Comparison of ENCODE assay signal across 8 cellular contexts in the genomic region with DNA sequence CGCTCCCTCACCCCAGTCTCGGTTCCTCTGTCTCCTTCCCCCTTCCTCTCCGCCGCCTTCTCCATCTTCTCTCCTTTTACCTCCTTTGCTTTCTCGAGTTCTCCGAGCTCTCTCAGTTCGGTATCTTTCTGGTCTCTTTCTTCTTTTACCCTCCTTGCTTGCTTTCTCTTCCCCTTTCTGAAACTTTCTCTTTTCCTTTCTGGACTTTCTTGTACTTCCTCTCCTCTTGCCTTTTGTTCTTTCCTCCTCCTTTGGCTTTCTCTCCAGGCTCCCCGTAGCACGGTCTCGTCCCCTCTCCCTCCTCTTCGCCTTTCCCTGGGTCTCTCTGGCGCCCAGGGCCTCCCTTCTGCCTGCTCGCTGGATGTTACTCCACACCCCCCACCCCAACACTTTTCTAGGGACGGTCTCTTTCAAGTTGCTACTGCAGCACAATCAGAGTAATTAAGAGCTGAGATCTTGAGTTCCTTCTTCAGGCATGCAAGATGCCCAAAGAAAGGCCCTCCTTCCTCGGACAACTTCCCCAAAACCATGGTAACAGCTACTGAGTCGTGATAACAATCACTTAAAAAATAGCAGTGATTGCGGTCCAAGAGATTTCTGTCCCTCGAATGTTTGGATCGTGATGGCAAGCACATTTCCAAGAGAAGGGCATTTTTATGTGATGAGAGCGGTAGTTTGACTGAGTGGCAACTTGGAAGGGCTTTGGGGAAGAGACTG. TPM values are rescaled to one million over a fixed set of nuclear protein-coding genes. Genes with fewer than 3 reads are reported as not detected.
DNase-seq lines count a peak whose midpoint lies in the region; ATAC-seq and TF ChIP-seq lines count a peak whose summit lies in the region.

No MANE protein-coding gene starts in this region.

- H3K27me3 ChIP-seq in HUES64 (ENCODE audit: insufficient read depth, low read length), result peaks cover 76% of the 10 kb centered on the region

- H3K9ac ChIP-seq in HUES64 (ENCODE audit: low read depth, low read length), result peak overlapping the region; percentile 71

- ATAC-seq in natural killer cell (no peak), HG03108 (IDR thresholded peaks at IDR 0.05; ENCODE audit: unreplicated experiment) (no peak)

- peak overlapping the region; percentile 78 for H3K4me3 ChIP-seq in HUES64 (ENCODE audit: low read length)

- H3K4me3 Mint-ChIP-seq in dendritic cell treated with granulocyte-macrophage colony-stimulating factor and Interleukin-4, amounts not matched to agents 40 ng/mL and 50 ng/mL, for 4 days, result peak overlapping the region; percentile 71
- peak overlapping the region; percentile 22 for H3K4me3 Mint-ChIP-seq in natural killer cell

- H3K27ac Mint-ChIP-seq in dendritic cell treated with granulocyte-macrophage colony-stimulating factor and Interleukin-4, amounts not matched to agents 40 ng/mL and 50 ng/mL, for 4 days, result peak overlapping the region; percentile 70
- peak overlapping the region in 1 of 2 donors; percentile 25 for H3K27ac Mint-ChIP-seq in natural killer cell

- peaks cover 85% of the 10 kb centered on the region for H3K27me3 Mint-ChIP-seq in dendritic cell treated with granulocyte-macrophage colony-stimulating factor and Interleukin-4, amounts not matched to agents 40 ng/mL and 50 ng/mL, for 4 days
- H3K27me3 Mint-ChIP-seq in natural killer cell (ENCODE audit: low read depth in 2 of 2), result peaks cover 39 to 41% of the 10 kb centered on the region in 2 donors

- no peak for TF ChIP-seq CTCF in natural killer cell (IDR thresholded peaks at IDR 0.05)

- no peaks in the 10 kb centered on the region for H3K9me3 Mint-ChIP-seq in dendritic cell treated with granulocyte-macrophage colony-stimulating factor and Interleukin-4, amounts not matched to agents 40 ng/mL and 50 ng/mL, for 4 days
- H3K9me3 Mint-ChIP-seq in natural killer cell, result peaks cover 6 to 9% of the 10 kb centered on the region in 2 donors

- WGBS in HUES64, result 7% methylated on average over 20 of the region's 20 CpGs

- H3K27ac ChIP-seq in HUES64 (ENCODE audit: low read depth, low read length), result no peak overlapping the region

- H3K36me3 ChIP-seq in HUES64 (ENCODE audit: insufficient read depth, low read length), result no peaks in the 10 kb centered on the region

- intact Hi-C loops in dendritic cell treated with granulocyte-macrophage colony-stimulating factor and Interleukin-4, amounts not matched to agents 40 ng/mL and 50 ng/mL, for 4 days (cut with micrococcal nuclease), result no loop called here
- intact Hi-C loops in natural killer cell (cut with micrococcal nuclease), result no loop called here

- H3K36me3 Mint-ChIP-seq in dendritic cell treated with granulocyte-macrophage colony-stimulating factor and Interleukin-4, amounts not matched to agents 40 ng/mL and 50 ng/mL, for 4 days (ENCODE audit: low read depth), result no peaks in the 10 kb centered on the region
- peaks cover 15% of the 10 kb centered on the region for H3K36me3 Mint-ChIP-seq in natural killer cell

- H3K9me3 ChIP-seq in HUES64 (ENCODE audit: insufficient read depth, low read depth, low read length), result no peaks in the 10 kb centered on the region

- peaks cover 39% of the 10 kb centered on the region for H3K4me1 Mint-ChIP-seq in dendritic cell treated with granulocyte-macrophage colony-stimulating factor and Interleukin-4, amounts not matched to agents 40 ng/mL and 50 ng/mL, for 4 days (ENCODE audit: low read depth)
- H3K4me1 Mint-ChIP-seq in natural killer cell, result peaks cover 0 to 7% of the 10 kb centered on the region in 2 donors

- DNase-seq in Ammon's horn (ENCODE audit: low spot score) (peak; percentile 18), natural killer cell (no peak)
- DNase-seq in stimulated activated naive CD4-positive, alpha-beta T cell treated with Interleukin-2 at 50 U/mL for 16 hours (lab: John Stamatoyannopoulos, UW), result no peak
- DNase-seq in activated T-cell treated with anti-CD3 and anti-CD28 coated beads, Interleukin-2, amount 50 U/mL, for 1 hour, result no peak
- no peak for DNase-seq in activated CD4-positive, alpha-beta T cell treated with anti-CD3 and anti-CD28 coated beads for 1 hour

- peaks cover 25% of the 10 kb centered on the region for H3K4me1 ChIP-seq in HUES64 (ENCODE audit: insufficient read depth, low read length)

RNA-seq across cellular contexts. Expression of a gene that starts 0.5 kb away (rescaled TPM):
- 8.8 TPM for polyA plus RNA-seq in HUES64 (2013, experiment 1 of 2)
- 6.2 TPM for polyA plus RNA-seq in HUES64 (2013, experiment 2 of 2)
- under 1 TPM in 2 of 3 donors, not detected in 1; 0.63 to 0.75 TPM for total RNA-seq in natural killer cell
